In the genomic region with DNA sequence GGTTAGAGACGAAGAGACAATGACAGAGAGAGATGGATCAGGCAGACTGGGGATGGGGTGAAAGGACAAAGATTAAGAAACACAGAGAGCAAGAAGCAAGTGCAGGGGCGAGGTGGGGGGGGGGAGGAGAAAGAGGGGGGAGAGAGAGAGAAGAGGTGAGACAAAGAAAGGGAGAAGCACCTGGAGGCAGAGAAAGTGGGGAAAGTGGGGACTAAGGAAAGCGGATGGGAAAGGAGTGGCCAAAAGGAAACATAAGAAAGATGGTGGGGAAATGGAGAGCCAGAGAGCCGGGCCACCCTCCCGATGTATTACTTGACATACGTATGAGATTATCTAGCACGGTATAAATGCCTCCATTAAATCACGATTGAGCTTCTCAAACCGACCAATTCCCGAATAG, we compare ENCODE assay signal across 21 cellular contexts. TPM values are rescaled to one million over a fixed set of nuclear protein-coding genes. Genes with fewer than 3 reads are reported as not detected.
"Had no signal": no experiment of that assay in that cellular context is flagged by ENCODE, and none has a peak within 500 bp of the region (broad histone marks: within the 10 kb centered on the region; RNA-seq: fewer than 3 reads in every experiment).

No MANE protein-coding gene starts in this region.

- H3K27me3 ChIP-seq: vagina had no signal

- H3K9me3 Mint-ChIP-seq: activated naive CD8-positive, alpha-beta T cell treated with anti-CD3 and anti-CD28 coated beads, Interleukin-2, amount 10 ng/mL, durations not matched to agents 7 days and 5 days; activated T-cell treated with anti-CD3 and anti-CD28 coated beads, Interleukin-2, amount 50 U/mL, for 4 hours; stimulated activated naive CD8-positive, alpha-beta T cell treated with anti-CD3 and anti-CD28 coated beads, Interleukin-15, Interleukin-2, amounts not matched to agents 100 ng/mL and 50 ng/mL, for 24 hours had no signal

- DNase-seq: activated CD4-positive, CD25-positive, alpha-beta regulatory T cell treated with anti-CD3 and anti-CD28 coated beads, Interleukin-2, amount 50 U/mL, for 72 hours; activated CD8-positive, alpha-beta memory T cell treated with anti-CD3 and anti-CD28 coated beads, Interleukin-2, amount 50 U/mL, for 48 hours; activated naive CD4-positive, alpha-beta T cell treated with Interleukin-2 at 50 U/mL for 16 hours; activated naive CD8-positive, alpha-beta T cell treated with anti-CD3 and anti-CD28 coated beads, Interleukin-2, amount 10 ng/mL, durations not matched to agents 7 days and 5 days; activated T-cell treated with anti-CD3 and anti-CD28 coated beads, Interleukin-2, amount 50 U/mL, for 4 hours; amniotic stem cell; colonic mucosa; esophagus squamous epithelium; gastrocnemius medialis; left colon; mucosa of descending colon; occipital lobe; stimulated activated CD4-positive, alpha-beta T cell treated with anti-CD3 and anti-CD28 coated beads, Interleukin-4, amount 100 ng/mL, for 24 hours; transverse colon had no signal

- H3K4me3 Mint-ChIP-seq: activated naive CD8-positive, alpha-beta T cell treated with anti-CD3 and anti-CD28 coated beads, Interleukin-2, amount 10 ng/mL, durations not matched to agents 7 days and 5 days; activated T-cell treated with anti-CD3 and anti-CD28 coated beads, Interleukin-2, amount 50 U/mL, for 4 hours; memory B cell; stimulated activated naive CD8-positive, alpha-beta T cell treated with anti-CD3 and anti-CD28 coated beads, Interleukin-15, Interleukin-2, amounts not matched to agents 100 ng/mL and 50 ng/mL, for 24 hours had no signal

- H3K36me3 Mint-ChIP-seq: activated naive CD8-positive, alpha-beta T cell treated with anti-CD3 and anti-CD28 coated beads, Interleukin-2, amount 10 ng/mL, durations not matched to agents 7 days and 5 days had no signal

- H3K9me3 ChIP-seq: colonic mucosa, esophagus squamous epithelium, gastrocnemius medialis, mucosa of descending colon, suprapubic skin, transverse colon, vagina had no signal

- H3K4me1 Mint-ChIP-seq: activated naive CD8-positive, alpha-beta T cell treated with anti-CD3 and anti-CD28 coated beads, Interleukin-2, amount 10 ng/mL, durations not matched to agents 7 days and 5 days had no signal

- H3K27ac ChIP-seq: colonic mucosa, esophagus squamous epithelium, gastrocnemius medialis, suprapubic skin, transverse colon, vagina had no signal

- H3K36me3 ChIP-seq: colonic mucosa, esophagus squamous epithelium, gastrocnemius medialis, suprapubic skin, transverse colon, vagina had no signal

- H3K4me1 ChIP-seq: colonic mucosa had no signal

- H3K27ac Mint-ChIP-seq: activated naive CD8-positive, alpha-beta T cell treated with anti-CD3 and anti-CD28 coated beads, Interleukin-2, amount 10 ng/mL, durations not matched to agents 7 days and 5 days; memory B cell; stimulated activated naive CD8-positive, alpha-beta T cell treated with anti-CD3 and anti-CD28 coated beads, Interleukin-15, Interleukin-2, amounts not matched to agents 100 ng/mL and 50 ng/mL, for 24 hours had no signal

- H3K4me3 ChIP-seq: colonic mucosa, esophagus squamous epithelium, gastrocnemius medialis, mucosa of descending colon, suprapubic skin, transverse colon had no signal

RNA-seq across cellular contexts. Expression of gene TBX3, which starts 18.5 kb away (rescaled TPM):
- total RNA-seq: activated CD8-positive, alpha-beta memory T cell treated with anti-CD3 and anti-CD28 coated beads for 36 hours; activated naive CD8-positive, alpha-beta T cell treated with anti-CD3 and anti-CD28 coated beads, Interleukin-2, amount 10 ng/mL, durations not matched to agents 7 days and 5 days; T-helper 2 cell treated with Interferon-gamma antibody and Interleukin-4, amounts not matched to agents 100 ng/mL and 5 ng/mL, for 36 hours had no signal
- polyA plus RNA-seq: neural cell had no signal
